ENCODE assay signal across 8 cellular contexts in the genomic region with DNA sequence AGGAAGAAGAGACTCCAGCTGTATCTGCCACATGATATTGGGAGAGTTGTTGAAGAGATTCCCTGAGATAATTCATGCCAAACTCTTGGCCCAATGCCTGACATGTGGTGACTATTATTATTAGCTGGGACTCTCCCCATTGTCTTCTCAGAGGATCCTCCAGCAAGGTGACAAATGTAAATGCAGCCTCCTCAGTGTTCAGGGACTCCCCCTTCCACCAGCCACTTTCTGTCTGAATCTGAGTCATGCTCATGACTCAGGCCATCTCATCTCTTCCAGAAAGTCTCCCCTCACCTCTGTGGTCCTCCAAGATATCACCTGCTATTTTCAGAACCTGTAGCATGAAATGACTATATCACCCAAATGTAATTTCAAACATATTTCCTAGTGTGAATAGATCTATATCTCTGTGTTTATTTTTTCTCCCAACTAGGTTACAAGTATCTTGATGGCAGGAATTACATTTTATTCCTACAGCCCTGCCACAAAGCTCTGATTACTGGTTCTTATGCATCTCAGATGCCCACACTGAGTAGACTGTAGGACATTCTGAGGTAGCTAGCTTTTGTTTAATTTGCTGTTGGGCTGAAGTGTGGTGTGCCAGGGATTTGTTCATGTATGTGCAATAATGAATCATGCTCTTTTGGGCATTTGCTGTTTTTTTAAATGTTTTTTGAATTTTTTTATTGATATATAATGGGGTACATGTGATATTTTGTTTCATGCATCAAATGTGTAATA.
DNase-seq lines count a peak whose midpoint lies in the region; ATAC-seq and TF ChIP-seq lines count a peak whose summit lies in the region.
"Had no signal": no experiment of that assay in that cellular context is flagged by ENCODE, and none has a peak within 500 bp of the region (broad histone marks: within the 10 kb centered on the region; RNA-seq: fewer than 3 reads in every experiment).

No MANE protein-coding gene starts in this region.

- H4K20me1 ChIP-seq in neural progenitor cell (ENCODE audit: low read depth) = no peaks in the 10 kb centered on the region

- H3K9me3 Mint-ChIP-seq in natural killer cell (no peaks in the 10 kb centered on the region), neural progenitor cell (no peaks in the 10 kb centered on the region)

- no peak overlapping the region for H3K27ac ChIP-seq in neural progenitor cell

- TF ChIP-seq CTCF in natural killer cell (IDR thresholded peaks at IDR 0.05) (no peak), neural progenitor cell (IDR thresholded peaks at IDR 0.05) (no peak)

- H3K9ac ChIP-seq in neural progenitor cell = no peak overlapping the region

- H3K27me3 ChIP-seq in neural progenitor cell (no peaks in the 10 kb centered on the region), H7 (ENCODE audit: control insufficient read depth, insufficient read depth, low read length) (no peaks in the 10 kb centered on the region)

- H3K4me3 ChIP-seq in neural progenitor cell = no peak overlapping the region
- H3K4me3 ChIP-seq in H7 (ENCODE audit: insufficient read depth, low read depth, low read length) = no peak overlapping the region
- H3K4me3 ChIP-seq: lung had no signal

- H3K79me2 ChIP-seq in neural progenitor cell (ENCODE audit: low read depth) = no peaks in the 10 kb centered on the region

- H3F3A ChIP-seq in neural progenitor cell (ENCODE audit: low read depth) = no peaks in the 10 kb centered on the region

- H3K4me1 ChIP-seq in neural progenitor cell = no peaks in the 10 kb centered on the region

- H3K36me3 Mint-ChIP-seq in natural killer cell (no peaks in the 10 kb centered on the region), neural progenitor cell (no peaks in the 10 kb centered on the region)

- no peak overlapping the region for H3K4me2 ChIP-seq in neural progenitor cell

- H3K36me3 ChIP-seq in neural progenitor cell (no peaks in the 10 kb centered on the region), H7 (replicated peaks; ENCODE audit: control insufficient read depth, insufficient read depth, low read length) (no peaks in the 10 kb centered on the region)

- H3K4me1 Mint-ChIP-seq in natural killer cell (peaks cover 4 to 5% of the 10 kb centered on the region in 2 donors), neural progenitor cell (peaks cover 9% of the 10 kb centered on the region)

- H3K27me3 Mint-ChIP-seq in natural killer cell (ENCODE audit: low read depth in 2 of 2) (peaks cover 11 to 65% of the 10 kb centered on the region in 2 donors), neural progenitor cell (ENCODE audit: insufficient read depth, low read depth) (peaks cover 3% of the 10 kb centered on the region)

- H3K4me3 Mint-ChIP-seq in natural killer cell = no peak overlapping the region
- H3K4me3 Mint-ChIP-seq in neural progenitor cell = no peak overlapping the region

- H3K27ac Mint-ChIP-seq in natural killer cell (no peak overlapping the region), neural progenitor cell (no peak overlapping the region)

- peak; percentile 18 to 23 for DNase-seq in activated CD4-positive, alpha-beta T cell treated with anti-CD3 and anti-CD28 coated beads, Interleukin-2, amount 50 U/mL, for 4 hours
- DNase-seq in natural killer cell (no peak), NCI-H2171 treated with DMSO at 0.1 percent for 48 hours (lab: John Stamatoyannopoulos, UW) (no peak), neural progenitor cell (ENCODE audit: low spot score) (no peak), H7 (no peak)

- H2AFZ ChIP-seq in neural progenitor cell (replicated peaks) = no peak overlapping the region

- H3K9me3 ChIP-seq in neural progenitor cell (ENCODE audit: low read depth) = no peaks in the 10 kb centered on the region

- intact Hi-C loops in natural killer cell (cut with micrococcal nuclease) = no loop called here

- peak; percentile 77 for ATAC-seq in GM19324 (IDR thresholded peaks at IDR 0.05; ENCODE audit: low FRiP score, unreplicated experiment)
- ATAC-seq in HG03045 (IDR thresholded peaks at IDR 0.05; ENCODE audit: unreplicated experiment) = peak; percentile 85
- ATAC-seq in natural killer cell = peak in 2 of 3 donors; percentile 62 to 73

Comparison
In these comparisons a context has a peak if more than half of its experiments do, and no peak if none do; other contexts are left out.
1. DNase-seq: peak in activated CD4-positive, alpha-beta T cell treated with anti-CD3 and anti-CD28 coated beads, Interleukin-2, amount 50 U/mL, for 4 hours (2 of 2); none in natural killer cell (single experiment), NCI-H2171 treated with DMSO at 0.1 percent for 48 hours (single experiment), neural progenitor cell (single experiment) and H7 (single experiment).
2. Peak in every context shown above with its lines, with median percentiles within 50 percentile points of each other: ATAC-seq.